In genomic region chr16:89918453-89919347, GRCh38 we compare ENCODE assay signal across 1 cellular context.
TF ChIP-seq lines count a peak whose summit lies in the region.

TSS of gene MC1R (plus strand) at chr16:89918862. CDS start at chr16:89919259, 397 bp downstream.

TF ChIP-seq in HepG2, 621 proteins besides CTCF, POLR2A, EP300 and RAD21 (continued from another document and continues in another):
- TF ChIP-seq GMEB1 (CRISPR knock-in tag; IDR thresholded peaks at IDR 0.05; ENCODE audit: borderline replicate concordance) (peak; percentile 8; the same call in 1 of the 2 replicates), GATAD1 (CRISPR knock-in tag; IDR thresholded peaks at IDR 0.05) (peak; percentile 73; the same call in 1 of the 2 replicates), SRSF1 (optimal IDR thresholded peaks at IDR 0.05; ENCODE audit: low read depth, low read length) (peak; percentile 56), ZNF891 (CRISPR knock-in tag; IDR thresholded peaks at IDR 0.05) (peak; percentile 74), CREBL2 (CRISPR knock-in tag; IDR thresholded peaks at IDR 0.05; ENCODE audit: borderline replicate concordance) (0 out of 2 replicates have a peak, but pooled peaks have one; percentile 22), ZNF652 (CRISPR knock-in tag; IDR thresholded peaks at IDR 0.05; ENCODE audit: borderline replicate concordance, low read depth) (0 out of 2 replicates have a peak, but pooled peaks have one; percentile 14), ZFP1 (CRISPR knock-in tag; IDR thresholded peaks at IDR 0.05) (no peak; the same call in 1 of the 2 replicates), POLR2AphosphoS5 (IDR thresholded peaks at IDR 0.05; ENCODE audit: low read depth, low read length) (peak; percentile 88), ZNF280D (CRISPR knock-in tag; IDR thresholded peaks at IDR 0.05) (no peak), NFKB2 (CRISPR knock-in tag; IDR thresholded peaks at IDR 0.05; ENCODE audit: borderline replicate concordance) (peak; percentile 81; the same call in 1 of the 2 replicates), ZNF274 (CRISPR knock-in tag; IDR thresholded peaks at IDR 0.05) (no peak), PHF21A (CRISPR knock-in tag; IDR thresholded peaks at IDR 0.05) (peak; percentile 71), YY1 (IDR thresholded peaks at IDR 0.05; ENCODE audit: insufficient read depth, insufficient replicate concordance, low read depth, low read length) (peak; percentile 76), ZNF446 (CRISPR knock-in tag; IDR thresholded peaks at IDR 0.05) (0 out of 2 replicates have a peak, but pooled peaks have one; percentile 30), HMG20B (CRISPR knock-in tag; conservative IDR thresholded peaks at IDR 0.05) (0 out of 2 replicates have a peak, but pooled peaks have one; percentile 13), ARNTL (CRISPR knock-in tag; IDR thresholded peaks at IDR 0.05) (0 out of 2 replicates have a peak, but pooled peaks have one; percentile 6), ZNF460 (CRISPR knock-in tag; IDR thresholded peaks at IDR 0.05; ENCODE audit: borderline replicate concordance) (peak; percentile 4; the same call in 1 of the 2 replicates), CCDC6 (CRISPR knock-in tag; IDR thresholded peaks at IDR 0.05) (no peak), THRA (CRISPR knock-in tag; IDR thresholded peaks at IDR 0.05; ENCODE audit: borderline replicate concordance) (peak; percentile 87; the same call in 1 of the 2 replicates), YEATS2 (CRISPR knock-in tag; IDR thresholded peaks at IDR 0.05; ENCODE audit: borderline replicate concordance) (peak; percentile 79; the same call in 1 of the 2 replicates), ZNF326 (CRISPR knock-in tag; IDR thresholded peaks at IDR 0.05; ENCODE audit: borderline replicate concordance) (0 out of 2 replicates have a peak, but pooled peaks have one; percentile 43), ZNF282 (IDR thresholded peaks at IDR 0.05; ENCODE audit: partially characterized antibody) (no peak), STAT5B (CRISPR knock-in tag; IDR thresholded peaks at IDR 0.05) (peak; percentile 46; the same call in 1 of the 2 replicates), GATA4 (IDR thresholded peaks at IDR 0.05; ENCODE audit: borderline replicate concordance, low read depth) (peak; percentile 47; the same call in 1 of the 2 replicates), RAD51 (IDR thresholded peaks at IDR 0.05; ENCODE audit: borderline replicate concordance) (no peak), PRDM10 (CRISPR knock-in tag; IDR thresholded peaks at IDR 0.05; ENCODE audit: low read depth) (no peak), KLF6 (CRISPR knock-in tag; IDR thresholded peaks at IDR 0.05) (peak; percentile 59; the same call in 1 of the 2 replicates), ZNF552 (CRISPR knock-in tag; IDR thresholded peaks at IDR 0.05; ENCODE audit: borderline replicate concordance) (peak; percentile 89), MXD1 (CRISPR knock-in tag; IDR thresholded peaks at IDR 0.05) (peak; percentile 86), FIP1L1 (IDR thresholded peaks at IDR 0.05; ENCODE audit: borderline replicate concordance, insufficient read depth, low read depth, low read length) (no peak), ZNF788 (CRISPR knock-in tag; IDR thresholded peaks at IDR 0.05; ENCODE audit: borderline replicate concordance) (peak; percentile 94), ZFYVE20 (CRISPR knock-in tag; IDR thresholded peaks at IDR 0.05; ENCODE audit: borderline replicate concordance, low read depth) (no peak), GZF1 (CRISPR knock-in tag; IDR thresholded peaks at IDR 0.05) (peak; percentile 76), EED (CRISPR knock-in tag; IDR thresholded peaks at IDR 0.05) (no peak), FOXA1 (IDR thresholded peaks at IDR 0.05) (no peak), FOXA1 (CRISPR knock-in tag; IDR thresholded peaks at IDR 0.05) (no peak), MIXL1 (CRISPR knock-in tag; IDR thresholded peaks at IDR 0.05) (peak; percentile 61), SP1 (IDR thresholded peaks at IDR 0.05) (no peak), SP1 (CRISPR knock-in tag; IDR thresholded peaks at IDR 0.05) (peak; percentile 88), ZNF121 (CRISPR knock-in tag; IDR thresholded peaks at IDR 0.05) (peak; percentile 16; the same call in 1 of the 2 replicates), ZNF7 (CRISPR knock-in tag; IDR thresholded peaks at IDR 0.05) (no peak), ARNT2 (CRISPR knock-in tag; IDR thresholded peaks at IDR 0.05; ENCODE audit: low read depth) (peak; percentile 82), HNRNPUL1 (IDR thresholded peaks at IDR 0.05; ENCODE audit: low read depth, low read length) (no peak), FOSL2 (CRISPR knock-in tag; IDR thresholded peaks at IDR 0.05) (peak; percentile 67; the same call in 1 of the 2 replicates), SAP130 (CRISPR knock-in tag; IDR thresholded peaks at IDR 0.05; ENCODE audit: low read depth) (peak; percentile 91), ARNT (IDR thresholded peaks at IDR 0.05) (no peak), FOXA3 (CRISPR knock-in tag; IDR thresholded peaks at IDR 0.05) (peak; percentile 51), ZNF850 (CRISPR knock-in tag; conservative IDR thresholded peaks at IDR 0.05) (0 out of 2 replicates have a peak, but pooled peaks have one; percentile 73), TERF1 (CRISPR knock-in tag; IDR thresholded peaks at IDR 0.05) (no peak; the same call in 1 of the 2 replicates), DMAP1 (CRISPR knock-in tag; IDR thresholded peaks at IDR 0.05) (no peak), ATF5 (CRISPR knock-in tag; IDR thresholded peaks at IDR 0.05; ENCODE audit: low read depth) (peak; percentile 16; the same call in 1 of the 2 replicates), ZBTB44 (CRISPR knock-in tag; IDR thresholded peaks at IDR 0.05) (0 out of 2 replicates have a peak, but pooled peaks have one; percentile 21), MYPOP (CRISPR knock-in tag; IDR thresholded peaks at IDR 0.05) (no peak; the same call in 1 of the 2 replicates)
